In the genomic region with DNA sequence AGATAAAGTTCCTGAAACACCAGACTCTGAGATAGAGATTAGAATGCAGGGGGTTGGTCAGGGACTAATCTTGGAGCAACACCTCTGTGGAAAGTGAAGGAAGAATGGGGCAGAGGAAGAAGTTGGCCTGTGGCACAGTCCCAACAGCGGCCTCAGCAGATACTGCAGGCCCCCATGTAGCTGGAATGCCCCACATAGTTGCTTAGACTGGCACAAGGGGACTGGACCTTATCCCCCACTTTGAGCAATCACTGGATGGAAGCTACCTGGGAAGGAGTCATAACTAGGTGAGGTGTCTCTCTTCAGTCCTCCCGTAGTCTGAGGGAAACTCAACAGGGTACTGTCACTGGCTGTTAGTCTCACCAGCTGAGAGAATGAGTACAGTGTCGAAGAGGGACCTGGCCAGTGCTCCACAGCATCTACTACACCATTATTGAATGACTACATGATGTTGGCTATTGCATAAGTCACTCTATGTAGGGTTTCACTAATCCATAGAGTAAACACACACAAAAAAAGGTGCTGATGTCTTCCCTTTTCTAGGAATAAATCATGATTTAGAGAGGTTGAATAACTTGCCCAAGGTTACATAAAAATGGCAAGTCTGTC, we compare ENCODE assay signal across 1 cellular context.
TF ChIP-seq lines count a peak whose summit lies in the region.

No MANE protein-coding gene starts in this region.

TF ChIP-seq in HepG2, 621 proteins besides CTCF, POLR2A, EP300 and RAD21 (continued from another document and continues in another):
- TF ChIP-seq ZBTB26 (CRISPR knock-in tag; IDR thresholded peaks at IDR 0.05; ENCODE audit: borderline replicate concordance) = no peak
- TF ChIP-seq ZNF747 (CRISPR knock-in tag; IDR thresholded peaks at IDR 0.05; ENCODE audit: borderline replicate concordance) = no peak
- TF ChIP-seq TOE1 (CRISPR knock-in tag; IDR thresholded peaks at IDR 0.05) = no peak
- no peak for TF ChIP-seq ZNF446 (CRISPR knock-in tag; IDR thresholded peaks at IDR 0.05)
- peak; percentile 17; the same call in 1 of the 2 replicates for TF ChIP-seq GABPB1 (CRISPR knock-in tag; IDR thresholded peaks at IDR 0.05)
- TF ChIP-seq, protein P1, sequence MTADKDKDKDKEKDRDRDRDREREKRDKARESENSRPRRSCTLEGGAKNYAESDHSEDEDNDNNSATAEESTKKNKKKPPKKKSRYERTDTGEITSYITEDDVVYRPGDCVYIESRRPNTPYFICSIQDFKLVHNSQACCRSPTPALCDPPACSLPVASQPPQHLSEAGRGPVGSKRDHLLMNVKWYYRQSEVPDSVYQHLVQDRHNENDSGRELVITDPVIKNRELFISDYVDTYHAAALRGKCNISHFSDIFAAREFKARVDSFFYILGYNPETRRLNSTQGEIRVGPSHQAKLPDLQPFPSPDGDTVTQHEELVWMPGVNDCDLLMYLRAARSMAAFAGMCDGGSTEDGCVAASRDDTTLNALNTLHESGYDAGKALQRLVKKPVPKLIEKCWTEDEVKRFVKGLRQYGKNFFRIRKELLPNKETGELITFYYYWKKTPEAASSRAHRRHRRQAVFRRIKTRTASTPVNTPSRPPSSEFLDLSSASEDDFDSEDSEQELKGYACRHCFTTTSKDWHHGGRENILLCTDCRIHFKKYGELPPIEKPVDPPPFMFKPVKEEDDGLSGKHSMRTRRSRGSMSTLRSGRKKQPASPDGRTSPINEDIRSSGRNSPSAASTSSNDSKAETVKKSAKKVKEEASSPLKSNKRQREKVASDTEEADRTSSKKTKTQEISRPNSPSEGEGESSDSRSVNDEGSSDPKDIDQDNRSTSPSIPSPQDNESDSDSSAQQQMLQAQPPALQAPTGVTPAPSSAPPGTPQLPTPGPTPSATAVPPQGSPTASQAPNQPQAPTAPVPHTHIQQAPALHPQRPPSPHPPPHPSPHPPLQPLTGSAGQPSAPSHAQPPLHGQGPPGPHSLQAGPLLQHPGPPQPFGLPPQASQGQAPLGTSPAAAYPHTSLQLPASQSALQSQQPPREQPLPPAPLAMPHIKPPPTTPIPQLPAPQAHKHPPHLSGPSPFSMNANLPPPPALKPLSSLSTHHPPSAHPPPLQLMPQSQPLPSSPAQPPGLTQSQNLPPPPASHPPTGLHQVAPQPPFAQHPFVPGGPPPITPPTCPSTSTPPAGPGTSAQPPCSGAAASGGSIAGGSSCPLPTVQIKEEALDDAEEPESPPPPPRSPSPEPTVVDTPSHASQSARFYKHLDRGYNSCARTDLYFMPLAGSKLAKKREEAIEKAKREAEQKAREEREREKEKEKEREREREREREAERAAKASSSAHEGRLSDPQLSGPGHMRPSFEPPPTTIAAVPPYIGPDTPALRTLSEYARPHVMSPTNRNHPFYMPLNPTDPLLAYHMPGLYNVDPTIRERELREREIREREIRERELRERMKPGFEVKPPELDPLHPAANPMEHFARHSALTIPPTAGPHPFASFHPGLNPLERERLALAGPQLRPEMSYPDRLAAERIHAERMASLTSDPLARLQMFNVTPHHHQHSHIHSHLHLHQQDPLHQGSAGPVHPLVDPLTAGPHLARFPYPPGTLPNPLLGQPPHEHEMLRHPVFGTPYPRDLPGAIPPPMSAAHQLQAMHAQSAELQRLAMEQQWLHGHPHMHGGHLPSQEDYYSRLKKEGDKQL (CRISPR knock-in tag; IDR thresholded peaks at IDR 0.05; ENCODE audit: low read depth) = 0 out of 2 replicates have a peak, but pooled peaks have one; percentile 50
- TF ChIP-seq CENPX (CRISPR knock-in tag; IDR thresholded peaks at IDR 0.05) = no peak
- no peak for TF ChIP-seq CBX5 (CRISPR knock-in tag; IDR thresholded peaks at IDR 0.05; ENCODE audit: borderline replicate concordance)
- no peak for TF ChIP-seq HNF4G (IDR thresholded peaks at IDR 0.05; ENCODE audit: borderline replicate concordance, low read depth, low read length)
- 0 out of 2 replicates have a peak, but pooled peaks have one; percentile 38 for TF ChIP-seq HNF4G (CRISPR knock-in tag; IDR thresholded peaks at IDR 0.05; ENCODE audit: borderline replicate concordance, low read depth)
- TF ChIP-seq, protein P2, sequence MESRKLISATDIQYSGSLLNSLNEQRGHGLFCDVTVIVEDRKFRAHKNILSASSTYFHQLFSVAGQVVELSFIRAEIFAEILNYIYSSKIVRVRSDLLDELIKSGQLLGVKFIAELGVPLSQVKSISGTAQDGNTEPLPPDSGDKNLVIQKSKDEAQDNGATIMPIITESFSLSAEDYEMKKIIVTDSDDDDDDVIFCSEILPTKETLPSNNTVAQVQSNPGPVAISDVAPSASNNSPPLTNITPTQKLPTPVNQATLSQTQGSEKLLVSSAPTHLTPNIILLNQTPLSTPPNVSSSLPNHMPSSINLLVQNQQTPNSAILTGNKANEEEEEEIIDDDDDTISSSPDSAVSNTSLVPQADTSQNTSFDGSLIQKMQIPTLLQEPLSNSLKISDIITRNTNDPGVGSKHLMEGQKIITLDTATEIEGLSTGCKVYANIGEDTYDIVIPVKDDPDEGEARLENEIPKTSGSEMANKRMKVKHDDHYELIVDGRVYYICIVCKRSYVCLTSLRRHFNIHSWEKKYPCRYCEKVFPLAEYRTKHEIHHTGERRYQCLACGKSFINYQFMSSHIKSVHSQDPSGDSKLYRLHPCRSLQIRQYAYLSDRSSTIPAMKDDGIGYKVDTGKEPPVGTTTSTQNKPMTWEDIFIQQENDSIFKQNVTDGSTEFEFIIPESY (CRISPR knock-in tag; IDR thresholded peaks at IDR 0.05) = no peak
- TF ChIP-seq HNF4A (CRISPR knock-in tag; IDR thresholded peaks at IDR 0.05) = 0 out of 2 replicates have a peak, but pooled peaks have one; percentile 23
- TF ChIP-seq GATAD2A (CRISPR knock-in tag; IDR thresholded peaks at IDR 0.05) = peak; percentile 99
- TF ChIP-seq E2F2 (CRISPR knock-in tag; IDR thresholded peaks at IDR 0.05; ENCODE audit: borderline replicate concordance) = no peak
- no peak for TF ChIP-seq ZNF550 (CRISPR knock-in tag; IDR thresholded peaks at IDR 0.05; ENCODE audit: borderline replicate concordance)
- TF ChIP-seq SRSF4 (IDR thresholded peaks at IDR 0.05; ENCODE audit: low read depth, low read length, poor library complexity, severe bottlenecking) = no peak
- TF ChIP-seq BRCA1 (CRISPR knock-in tag; IDR thresholded peaks at IDR 0.05) = no peak
- TF ChIP-seq SOX6 (IDR thresholded peaks at IDR 0.05) = no peak
- TF ChIP-seq SOX6 (CRISPR knock-in tag; IDR thresholded peaks at IDR 0.05) = peak; percentile 81
- TF ChIP-seq ZNF33A (CRISPR knock-in tag; IDR thresholded peaks at IDR 0.05; ENCODE audit: borderline replicate concordance) = no peak
- no peak for TF ChIP-seq FOXO1 (CRISPR knock-in tag; IDR thresholded peaks at IDR 0.05)
- TF ChIP-seq ZSCAN29 (CRISPR knock-in tag; conservative IDR thresholded peaks at IDR 0.05) = no peak
- TF ChIP-seq YEATS2 (CRISPR knock-in tag; IDR thresholded peaks at IDR 0.05; ENCODE audit: borderline replicate concordance) = peak; percentile 36; the same call in 1 of the 2 replicates
- no peak for TF ChIP-seq REXO4 (CRISPR knock-in tag; IDR thresholded peaks at IDR 0.05; ENCODE audit: borderline replicate concordance)
- no peak for TF ChIP-seq ESRRA (CRISPR knock-in tag; IDR thresholded peaks at IDR 0.05; ENCODE audit: low read depth)
- TF ChIP-seq, protein P3, sequence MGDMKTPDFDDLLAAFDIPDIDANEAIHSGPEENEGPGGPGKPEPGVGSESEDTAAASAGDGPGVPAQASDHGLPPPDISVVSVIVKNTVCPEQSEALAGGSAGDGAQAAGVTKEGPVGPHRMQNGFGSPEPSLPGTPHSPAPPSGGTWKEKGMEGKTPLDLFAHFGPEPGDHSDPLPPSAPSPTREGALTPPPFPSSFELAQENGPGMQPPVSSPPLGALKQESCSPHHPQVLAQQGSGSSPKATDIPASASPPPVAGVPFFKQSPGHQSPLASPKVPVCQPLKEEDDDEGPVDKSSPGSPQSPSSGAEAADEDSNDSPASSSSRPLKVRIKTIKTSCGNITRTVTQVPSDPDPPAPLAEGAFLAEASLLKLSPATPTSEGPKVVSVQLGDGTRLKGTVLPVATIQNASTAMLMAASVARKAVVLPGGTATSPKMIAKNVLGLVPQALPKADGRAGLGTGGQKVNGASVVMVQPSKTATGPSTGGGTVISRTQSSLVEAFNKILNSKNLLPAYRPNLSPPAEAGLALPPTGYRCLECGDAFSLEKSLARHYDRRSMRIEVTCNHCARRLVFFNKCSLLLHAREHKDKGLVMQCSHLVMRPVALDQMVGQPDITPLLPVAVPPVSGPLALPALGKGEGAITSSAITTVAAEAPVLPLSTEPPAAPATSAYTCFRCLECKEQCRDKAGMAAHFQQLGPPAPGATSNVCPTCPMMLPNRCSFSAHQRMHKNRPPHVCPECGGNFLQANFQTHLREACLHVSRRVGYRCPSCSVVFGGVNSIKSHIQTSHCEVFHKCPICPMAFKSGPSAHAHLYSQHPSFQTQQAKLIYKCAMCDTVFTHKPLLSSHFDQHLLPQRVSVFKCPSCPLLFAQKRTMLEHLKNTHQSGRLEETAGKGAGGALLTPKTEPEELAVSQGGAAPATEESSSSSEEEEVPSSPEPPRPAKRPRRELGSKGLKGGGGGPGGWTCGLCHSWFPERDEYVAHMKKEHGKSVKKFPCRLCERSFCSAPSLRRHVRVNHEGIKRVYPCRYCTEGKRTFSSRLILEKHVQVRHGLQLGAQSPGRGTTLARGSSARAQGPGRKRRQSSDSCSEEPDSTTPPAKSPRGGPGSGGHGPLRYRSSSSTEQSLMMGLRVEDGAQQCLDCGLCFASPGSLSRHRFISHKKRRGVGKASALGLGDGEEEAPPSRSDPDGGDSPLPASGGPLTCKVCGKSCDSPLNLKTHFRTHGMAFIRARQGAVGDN (CRISPR knock-in tag; IDR thresholded peaks at IDR 0.05) = no peak
- no peak for TF ChIP-seq ZNF589 (CRISPR knock-in tag; conservative IDR thresholded peaks at IDR 0.05)
- TF ChIP-seq MBD4 (IDR thresholded peaks at IDR 0.05; ENCODE audit: borderline replicate concordance, low read length) = 0 out of 2 replicates have a peak, but pooled peaks have one; percentile 66
- no peak for TF ChIP-seq ZNF33B (CRISPR knock-in tag; IDR thresholded peaks at IDR 0.05)
- peak; percentile 32; the same call in 1 of the 2 replicates for TF ChIP-seq JUNB (CRISPR knock-in tag; IDR thresholded peaks at IDR 0.05; ENCODE audit: borderline replicate concordance)
- TF ChIP-seq NR2F1 (CRISPR knock-in tag; IDR thresholded peaks at IDR 0.05) = no peak
- no peak for TF ChIP-seq PBX3 (CRISPR knock-in tag; IDR thresholded peaks at IDR 0.05; ENCODE audit: borderline replicate concordance)
- no peak for TF ChIP-seq ZNF142 (CRISPR knock-in tag; IDR thresholded peaks at IDR 0.05)
- no peak for TF ChIP-seq RBM39 (IDR thresholded peaks at IDR 0.05; ENCODE audit: low read depth, low read length, poor library complexity, severe bottlenecking)
- TF ChIP-seq DPF2 (CRISPR knock-in tag; IDR thresholded peaks at IDR 0.05; ENCODE audit: borderline replicate concordance, low read depth) = no peak
- no peak for TF ChIP-seq ZNF83 (CRISPR knock-in tag; IDR thresholded peaks at IDR 0.05; ENCODE audit: borderline replicate concordance)
